21 cellular contexts compared by ENCODE assay signal in genomic region chr1:231035799-231036198, GRCh38.
"Had no signal": no experiment of that assay in that cellular context is flagged by ENCODE, and none has a peak within 500 bp of the region (broad histone marks: within the 10 kb centered on the region; RNA-seq: fewer than 3 reads in every experiment).

No MANE protein-coding gene starts in this region.

- DNase-seq: activated CD4-positive, alpha-beta memory T cell treated with anti-CD3 and anti-CD28 coated beads for 36 hours; activated CD4-positive, alpha-beta T cell treated with anti-CD3 and anti-CD28 coated beads, Interleukin-2, amount 10 ng/mL, durations not matched to agents 24 days and 14 days; activated CD4-positive, CD25-positive, alpha-beta regulatory T cell treated with anti-CD3 and anti-CD28 coated beads, Interleukin-2, amount 50 U/mL, for 72 hours; activated CD8-positive, alpha-beta memory T cell treated with anti-CD3 and anti-CD28 coated beads, Interleukin-2, amount 50 U/mL, for 4 hours; activated gamma-delta T cell; activated naive CD4-positive, alpha-beta T cell treated with anti-CD3 and anti-CD28 coated beads, Interleukin-2, amount 10 ng/mL, durations not matched to agents 7 days and 5 days; activated naive CD8-positive, alpha-beta T cell treated with anti-CD3 and anti-CD28 coated beads, Interleukin-2, amount 10 ng/mL, durations not matched to agents 7 days and 5 days; activated T-cell treated with anti-CD3 and anti-CD28 coated beads, Interleukin-2, amount 50 U/mL, for 24 hours; amniotic stem cell; cortex of kidney; foreskin keratinocyte; heart left ventricle; immature natural killer cell; lower lobe of right lung; pancreas; psoas muscle; T-helper 2 cell; testis; transverse colon had no signal

- H3K27me3 ChIP-seq: foreskin keratinocyte, pancreas, testis had no signal

- H3K4me1 ChIP-seq: psoas muscle, testis had no signal

- H3K36me3 ChIP-seq: heart left ventricle, lower lobe of right lung, pancreas, transverse colon had no signal

- H3K9me3 ChIP-seq: heart left ventricle, lower lobe of right lung, pancreas, psoas muscle, testis, transverse colon had no signal

- H3K4me3 ChIP-seq: heart left ventricle, lower lobe of right lung, pancreas, psoas muscle, smooth muscle cell, testis, transverse colon had no signal

- H3K27ac ChIP-seq: foreskin keratinocyte, heart left ventricle, lower lobe of right lung, pancreas, psoas muscle, testis, transverse colon had no signal

- ATAC-seq: esophagus mucosa, foreskin keratinocyte, heart left ventricle, lower lobe of right lung, pancreas, psoas muscle had no signal
